1 cellular context compared by ENCODE assay signal in genomic region chr11:34646431-34646830, GRCh38.
TF ChIP-seq lines count a peak whose summit lies in the region.

No MANE protein-coding gene starts in this region.

TF ChIP-seq in GM23338, 12 proteins besides CTCF, POLR2A, EP300 and RAD21 (continued from another document):
- TF ChIP-seq, protein P1, sequence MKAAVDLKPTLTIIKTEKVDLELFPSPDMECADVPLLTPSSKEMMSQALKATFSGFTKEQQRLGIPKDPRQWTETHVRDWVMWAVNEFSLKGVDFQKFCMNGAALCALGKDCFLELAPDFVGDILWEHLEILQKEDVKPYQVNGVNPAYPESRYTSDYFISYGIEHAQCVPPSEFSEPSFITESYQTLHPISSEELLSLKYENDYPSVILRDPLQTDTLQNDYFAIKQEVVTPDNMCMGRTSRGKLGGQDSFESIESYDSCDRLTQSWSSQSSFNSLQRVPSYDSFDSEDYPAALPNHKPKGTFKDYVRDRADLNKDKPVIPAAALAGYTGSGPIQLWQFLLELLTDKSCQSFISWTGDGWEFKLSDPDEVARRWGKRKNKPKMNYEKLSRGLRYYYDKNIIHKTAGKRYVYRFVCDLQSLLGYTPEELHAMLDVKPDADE (IDR thresholded peaks at IDR 0.05) = no peak
- TF ChIP-seq ZNF462 (CRISPR knock-in tag; IDR thresholded peaks at IDR 0.05) = no peak
